Comparison of ENCODE assay signal across 19 cellular contexts in genomic region chr1:185857447-185857846, GRCh38.
"Had no signal": no experiment of that assay in that cellular context is flagged by ENCODE, and none has a peak within 500 bp of the region (broad histone marks: within the 10 kb centered on the region; RNA-seq: fewer than 3 reads in every experiment).

No MANE protein-coding gene starts in this region.

- H3K9me3 Mint-ChIP-seq: activated naive CD8-positive, alpha-beta T cell treated with anti-CD3 and anti-CD28 coated beads, Interleukin-2, amount 50 U/mL, for 24 hours; activated T-helper 1 cell treated with anti-CD3 and anti-CD28 coated beads, Interleukin-12 subunit alpha, Interleukin-12 subunit beta, Interleukin-2, Interleukin-4 antibody, amounts not matched to agents 30 ng/mL and 10 ng/mL and 1 ng/mL, durations not matched to agents 14 hours and 24 hours and 36 hours; memory B cell; nephron progenitor cell had no signal

- H3K36me3 ChIP-seq: sigmoid colon, suprapubic skin, upper lobe of left lung had no signal

- ATAC-seq: activated naive CD8-positive, alpha-beta T cell treated with anti-CD3 and anti-CD28 coated beads, Interleukin-2, amount 50 U/mL, for 24 hours; stimulated activated naive CD8-positive, alpha-beta T cell treated with anti-CD3 and anti-CD28 coated beads, Interleukin-15, Interleukin-2, amounts not matched to agents 100 U/mL and 50 U/mL, for 24 hours had no signal

- H3K4me3 Mint-ChIP-seq: activated naive CD8-positive, alpha-beta T cell treated with anti-CD3 and anti-CD28 coated beads, Interleukin-2, amount 50 U/mL, for 24 hours; activated T-helper 1 cell treated with anti-CD3 and anti-CD28 coated beads, Interleukin-12 subunit alpha, Interleukin-12 subunit beta, Interleukin-2, Interleukin-4 antibody, amounts not matched to agents 30 ng/mL and 10 ng/mL and 1 ng/mL, durations not matched to agents 14 hours and 24 hours and 36 hours; memory B cell; nephron progenitor cell had no signal

- H3K4me1 Mint-ChIP-seq: activated naive CD8-positive, alpha-beta T cell treated with anti-CD3 and anti-CD28 coated beads, Interleukin-2, amount 50 U/mL, for 24 hours had no signal

- H3K9me3 ChIP-seq: sigmoid colon, suprapubic skin, upper lobe of left lung had no signal

- H3K27me3 ChIP-seq: sigmoid colon, suprapubic skin, upper lobe of left lung had no signal

- DNase-seq: activated CD4-positive, alpha-beta T cell treated with anti-CD3 and anti-CD28 coated beads for 1 hour; activated CD4-positive, alpha-beta T cell treated with anti-CD3 and anti-CD28 coated beads, Interleukin-2, amount 50 U/mL, for 48 hours; activated CD8-positive, alpha-beta memory T cell treated with anti-CD3 and anti-CD28 coated beads, Interleukin-2, amount 50 U/mL, for 4 hours; activated naive CD4-positive, alpha-beta T cell; activated naive CD8-positive, alpha-beta T cell treated with anti-CD3 and anti-CD28 coated beads, Interleukin-2, amount 50 U/mL, for 24 hours; caudate nucleus; cortex of kidney; effector memory CD4-positive, alpha-beta T cell; foreskin melanocyte; head of caudate nucleus; nephron progenitor cell; sigmoid colon; stimulated activated CD4-positive, alpha-beta T cell treated with anti-CD3 and anti-CD28 coated beads, Interleukin-12 subunit alpha, Interleukin-12 subunit beta, amount 100 ng/mL, for 4 hours; stimulated activated naive CD8-positive, alpha-beta T cell treated with anti-CD3 and anti-CD28 coated beads, Interleukin-15, Interleukin-2, amounts not matched to agents 100 U/mL and 50 U/mL, for 24 hours; SW 1271; upper lobe of left lung had no signal

- H3K27ac ChIP-seq: sigmoid colon, suprapubic skin, upper lobe of left lung had no signal

- H3K27ac Mint-ChIP-seq: activated naive CD8-positive, alpha-beta T cell treated with anti-CD3 and anti-CD28 coated beads, Interleukin-2, amount 50 U/mL, for 24 hours; activated T-helper 1 cell treated with anti-CD3 and anti-CD28 coated beads, Interleukin-12 subunit alpha, Interleukin-12 subunit beta, Interleukin-2, Interleukin-4 antibody, amounts not matched to agents 30 ng/mL and 10 ng/mL and 1 ng/mL, durations not matched to agents 14 hours and 24 hours and 36 hours; memory B cell; nephron progenitor cell had no signal

- H3K4me3 ChIP-seq: sigmoid colon, suprapubic skin, upper lobe of left lung had no signal

- H3K4me1 ChIP-seq: sigmoid colon, upper lobe of left lung had no signal

- H3K36me3 Mint-ChIP-seq: memory B cell had no signal
